ENCODE assay signal across 2 cellular contexts in the genomic region with DNA sequence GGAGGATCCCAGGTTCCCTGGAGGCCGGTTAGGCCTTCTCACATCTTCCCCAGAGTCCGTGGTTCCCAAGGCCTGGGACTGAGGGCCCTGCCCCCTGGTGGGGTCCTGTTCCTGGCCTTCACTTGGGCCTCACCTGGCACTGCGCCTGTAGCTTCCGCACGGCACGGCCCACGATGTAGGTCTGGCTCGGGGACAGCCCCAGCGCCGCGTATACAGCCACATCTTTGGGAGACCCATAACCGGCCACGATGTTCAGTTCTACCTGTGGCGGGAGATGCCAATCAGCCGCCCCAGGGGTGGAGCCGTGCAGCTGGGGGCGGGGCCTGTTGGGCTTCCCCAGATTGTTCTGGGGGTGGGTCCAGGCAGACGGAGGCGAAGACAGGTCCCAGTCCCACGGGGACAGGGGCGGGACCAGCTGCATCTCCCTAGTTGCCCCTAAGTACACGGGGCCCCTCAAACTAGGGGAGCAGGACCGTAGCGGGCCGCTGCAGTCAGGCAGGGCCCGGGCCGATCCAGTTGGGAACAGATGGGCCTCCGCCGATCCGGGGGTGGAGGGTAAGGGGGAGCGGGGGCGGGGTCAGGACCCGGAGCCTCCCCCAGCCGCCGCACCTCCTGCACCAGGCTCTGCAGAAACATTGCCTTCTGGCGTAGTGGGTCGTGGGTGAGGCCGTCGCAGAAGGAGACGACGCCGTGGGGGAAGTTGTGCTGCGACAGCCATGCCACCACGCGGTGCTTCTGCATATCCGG.
TF ChIP-seq lines count a peak whose summit lies in the region.

No MANE protein-coding gene starts in this region.

TF ChIP-seq in GM12891, 5 proteins besides CTCF, POLR2A, EP300 and RAD21 (continued from another document):
- no peak for TF ChIP-seq SPI1 (IDR thresholded peaks at IDR 0.05; ENCODE audit: low read depth, low read length)
- TF ChIP-seq POU2F2 (IDR thresholded peaks at IDR 0.05; ENCODE audit: low read depth, low read length): no peak
- TF ChIP-seq POLR2AphosphoS5 (IDR thresholded peaks at IDR 0.05; ENCODE audit: low read depth, low read length): no peak
- no peak for TF ChIP-seq PAX5 (IDR thresholded peaks at IDR 0.05; ENCODE audit: insufficient read depth, low read length, severe bottlenecking)

TF ChIP-seq in WTC11, 78 proteins besides CTCF, POLR2A, EP300 and RAD21:
- TF ChIP-seq ZNF121 (CRISPR knock-in tag; IDR thresholded peaks at IDR 0.05): no peak
- no peak for TF ChIP-seq IRF2 (CRISPR knock-in tag; IDR thresholded peaks at IDR 0.05; ENCODE audit: borderline replicate concordance, low read depth)
- TF ChIP-seq TP53 (CRISPR knock-in tag; IDR thresholded peaks at IDR 0.05): no peak
- TF ChIP-seq, protein P1, sequence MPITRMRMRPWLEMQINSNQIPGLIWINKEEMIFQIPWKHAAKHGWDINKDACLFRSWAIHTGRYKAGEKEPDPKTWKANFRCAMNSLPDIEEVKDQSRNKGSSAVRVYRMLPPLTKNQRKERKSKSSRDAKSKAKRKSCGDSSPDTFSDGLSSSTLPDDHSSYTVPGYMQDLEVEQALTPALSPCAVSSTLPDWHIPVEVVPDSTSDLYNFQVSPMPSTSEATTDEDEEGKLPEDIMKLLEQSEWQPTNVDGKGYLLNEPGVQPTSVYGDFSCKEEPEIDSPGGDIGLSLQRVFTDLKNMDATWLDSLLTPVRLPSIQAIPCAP (CRISPR knock-in tag; IDR thresholded peaks at IDR 0.05): no peak
- TF ChIP-seq AFF4 (CRISPR knock-in tag; IDR thresholded peaks at IDR 0.05; ENCODE audit: borderline replicate concordance): no peak
- TF ChIP-seq PRRX2 (CRISPR knock-in tag; IDR thresholded peaks at IDR 0.05): no peak
- TF ChIP-seq, protein P2, sequence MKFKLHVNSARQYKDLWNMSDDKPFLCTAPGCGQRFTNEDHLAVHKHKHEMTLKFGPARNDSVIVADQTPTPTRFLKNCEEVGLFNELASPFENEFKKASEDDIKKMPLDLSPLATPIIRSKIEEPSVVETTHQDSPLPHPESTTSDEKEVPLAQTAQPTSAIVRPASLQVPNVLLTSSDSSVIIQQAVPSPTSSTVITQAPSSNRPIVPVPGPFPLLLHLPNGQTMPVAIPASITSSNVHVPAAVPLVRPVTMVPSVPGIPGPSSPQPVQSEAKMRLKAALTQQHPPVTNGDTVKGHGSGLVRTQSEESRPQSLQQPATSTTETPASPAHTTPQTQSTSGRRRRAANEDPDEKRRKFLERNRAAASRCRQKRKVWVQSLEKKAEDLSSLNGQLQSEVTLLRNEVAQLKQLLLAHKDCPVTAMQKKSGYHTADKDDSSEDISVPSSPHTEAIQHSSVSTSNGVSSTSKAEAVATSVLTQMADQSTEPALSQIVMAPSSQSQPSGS (CRISPR knock-in tag; IDR thresholded peaks at IDR 0.05; ENCODE audit: borderline replicate concordance, low read depth): no peak
- no peak for TF ChIP-seq SOX15 (CRISPR knock-in tag; IDR thresholded peaks at IDR 0.05)
- TF ChIP-seq KAT7 (CRISPR knock-in tag; IDR thresholded peaks at IDR 0.05; ENCODE audit: borderline replicate concordance): no peak
- TF ChIP-seq SP1 (CRISPR knock-in tag; conservative IDR thresholded peaks at IDR 0.05): no peak
- TF ChIP-seq NR3C1 (CRISPR knock-in tag; conservative IDR thresholded peaks at IDR 0.05; ENCODE audit: low read depth): no peak
- TF ChIP-seq ZNF232 (CRISPR knock-in tag; IDR thresholded peaks at IDR 0.05): no peak
- TF ChIP-seq FOXP4 (CRISPR knock-in tag; IDR thresholded peaks at IDR 0.05): no peak
